Comparison of ENCODE assay signal across 1 cellular context in the genomic region with DNA sequence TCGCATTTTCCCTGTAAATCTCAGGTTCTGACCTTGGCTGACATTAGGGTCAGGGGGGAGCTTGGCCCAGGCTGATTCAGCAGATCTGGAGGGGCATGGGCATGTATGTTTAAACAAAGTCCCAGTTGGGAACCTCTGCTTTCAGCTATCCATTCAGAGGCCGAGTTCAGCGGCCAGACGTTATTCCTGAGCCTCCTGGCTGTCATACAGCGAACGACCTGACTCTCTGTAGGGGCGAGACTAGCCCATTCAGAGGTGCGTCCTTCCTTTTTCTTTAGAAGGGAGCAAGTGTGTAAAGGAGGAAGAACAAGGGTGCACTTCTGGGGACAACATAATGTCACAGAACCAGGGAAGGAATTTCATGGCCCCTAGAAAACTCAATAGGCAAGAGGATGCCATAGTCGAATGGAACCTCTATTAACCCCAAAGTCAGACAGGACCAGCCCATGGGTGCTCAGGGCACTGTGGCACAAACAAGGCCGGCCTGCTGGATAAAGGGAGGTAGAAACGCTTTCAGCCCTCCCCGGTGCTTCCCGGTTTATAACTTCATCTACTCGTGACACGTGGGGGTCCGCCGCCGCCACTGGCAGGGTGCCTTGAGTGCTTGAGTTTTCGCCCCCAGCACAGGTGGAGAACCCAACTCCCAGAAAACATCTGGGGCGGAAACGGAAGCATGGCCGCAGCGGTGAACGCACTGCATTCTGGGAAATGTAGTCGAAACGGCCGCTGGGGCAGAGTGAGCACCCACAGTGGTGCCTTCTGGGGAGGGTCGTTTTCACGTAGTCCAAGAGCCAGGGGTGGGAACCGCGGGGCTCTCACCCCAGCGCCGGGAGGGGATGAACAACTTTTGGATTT.
A peak's percentile ranks its signal among the peaks of the same experiment; 100 is the strongest.
TF ChIP-seq lines count a peak whose summit lies in the region.

No MANE protein-coding gene starts in this region.

TF ChIP-seq in HepG2, 621 proteins besides CTCF, POLR2A, EP300 and RAD21 (continued from another document and continues in another):
- TF ChIP-seq, protein P1, sequence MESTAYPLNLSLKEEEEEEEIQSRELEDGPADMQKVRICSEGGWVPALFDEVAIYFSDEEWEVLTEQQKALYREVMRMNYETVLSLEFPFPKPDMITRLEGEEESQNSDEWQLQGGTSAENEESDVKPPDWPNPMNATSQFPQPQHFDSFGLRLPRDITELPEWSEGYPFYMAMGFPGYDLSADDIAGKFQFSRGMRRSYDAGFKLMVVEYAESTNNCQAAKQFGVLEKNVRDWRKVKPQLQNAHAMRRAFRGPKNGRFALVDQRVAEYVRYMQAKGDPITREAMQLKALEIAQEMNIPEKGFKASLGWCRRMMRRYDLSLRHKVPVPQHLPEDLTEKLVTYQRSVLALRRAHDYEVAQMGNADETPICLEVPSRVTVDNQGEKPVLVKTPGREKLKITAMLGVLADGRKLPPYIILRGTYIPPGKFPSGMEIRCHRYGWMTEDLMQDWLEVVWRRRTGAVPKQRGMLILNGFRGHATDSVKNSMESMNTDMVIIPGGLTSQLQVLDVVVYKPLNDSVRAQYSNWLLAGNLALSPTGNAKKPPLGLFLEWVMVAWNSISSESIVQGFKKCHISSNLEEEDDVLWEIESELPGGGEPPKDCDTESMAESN (CRISPR knock-in tag; conservative IDR thresholded peaks at IDR 0.05): peak; percentile 13
- TF ChIP-seq ZNF431 (CRISPR knock-in tag; IDR thresholded peaks at IDR 0.05; ENCODE audit: borderline replicate concordance, low read depth) (peak; percentile 75; the same call in 1 of the 2 replicates), ZNF282 (IDR thresholded peaks at IDR 0.05; ENCODE audit: partially characterized antibody) (no peak), ZNF329 (CRISPR knock-in tag; IDR thresholded peaks at IDR 0.05; ENCODE audit: low read depth) (no peak), ZNF414 (CRISPR knock-in tag; IDR thresholded peaks at IDR 0.05) (no peak), MEF2D (CRISPR knock-in tag; IDR thresholded peaks at IDR 0.05) (no peak), ZNF709 (CRISPR knock-in tag; IDR thresholded peaks at IDR 0.05) (no peak), PTBP1 (IDR thresholded peaks at IDR 0.05; ENCODE audit: low read depth, low read length, poor library complexity, severe bottlenecking) (no peak), ZSCAN30 (CRISPR knock-in tag; IDR thresholded peaks at IDR 0.05) (no peak), MIER2 (CRISPR knock-in tag; IDR thresholded peaks at IDR 0.05) (peak; percentile 50; the same call in 1 of the 2 replicates), ZNF441 (CRISPR knock-in tag; IDR thresholded peaks at IDR 0.05; ENCODE audit: borderline replicate concordance) (no peak), CHCHD3 (CRISPR knock-in tag; IDR thresholded peaks at IDR 0.05) (no peak; the same call in 1 of the 2 replicates), POLR2G (IDR thresholded peaks at IDR 0.05; ENCODE audit: low read depth, low read length) (peak; percentile 82), SALL2 (CRISPR knock-in tag; IDR thresholded peaks at IDR 0.05) (peak; percentile 54; the same call in 1 of the 2 replicates), SRF (IDR thresholded peaks at IDR 0.05; ENCODE audit: low read depth, low read length) (no peak), USF2 (IDR thresholded peaks at IDR 0.05; ENCODE audit: low read depth, low read length) (no peak), USF2 (CRISPR knock-in tag; IDR thresholded peaks at IDR 0.05; ENCODE audit: borderline replicate concordance) (no peak), CHD2 (IDR thresholded peaks at IDR 0.05; ENCODE audit: low read depth, low read length) (no peak), ZNF761 (CRISPR knock-in tag; conservative IDR thresholded peaks at IDR 0.05) (no peak), ZNF3 (CRISPR knock-in tag; IDR thresholded peaks at IDR 0.05) (no peak), SUZ12 (IDR thresholded peaks at IDR 0.05; ENCODE audit: low read depth, low read length) (peak; percentile 80), ZNF337 (CRISPR knock-in tag; IDR thresholded peaks at IDR 0.05; ENCODE audit: borderline replicate concordance, low read depth) (no peak), ZNF260 (CRISPR knock-in tag; IDR thresholded peaks at IDR 0.05; ENCODE audit: borderline replicate concordance, low read depth) (0 out of 2 replicates have a peak, but pooled peaks have one; percentile 29), XBP1 (CRISPR knock-in tag; IDR thresholded peaks at IDR 0.05) (no peak), BHLHE40 (IDR thresholded peaks at IDR 0.05; ENCODE audit: low read length) (no peak), CENPX (CRISPR knock-in tag; IDR thresholded peaks at IDR 0.05) (no peak), ZNF580 (CRISPR knock-in tag; IDR thresholded peaks at IDR 0.05; ENCODE audit: borderline replicate concordance, low read depth) (no peak), NFRKB (IDR thresholded peaks at IDR 0.05) (no peak), ARID3A (IDR thresholded peaks at IDR 0.05; ENCODE audit: low read depth, low read length) (no peak), HHEX (CRISPR knock-in tag; IDR thresholded peaks at IDR 0.05) (no peak), HDAC2 (CRISPR knock-in tag; IDR thresholded peaks at IDR 0.05) (0 out of 2 replicates have a peak, but pooled peaks have one; percentile 28), PREB (CRISPR knock-in tag; IDR thresholded peaks at IDR 0.05) (no peak), ZIK1 (CRISPR knock-in tag; IDR thresholded peaks at IDR 0.05; ENCODE audit: borderline replicate concordance, low read depth) (no peak), ZNF232 (CRISPR knock-in tag; IDR thresholded peaks at IDR 0.05; ENCODE audit: borderline replicate concordance) (peak; percentile 57)
- TF ChIP-seq, protein P2, sequence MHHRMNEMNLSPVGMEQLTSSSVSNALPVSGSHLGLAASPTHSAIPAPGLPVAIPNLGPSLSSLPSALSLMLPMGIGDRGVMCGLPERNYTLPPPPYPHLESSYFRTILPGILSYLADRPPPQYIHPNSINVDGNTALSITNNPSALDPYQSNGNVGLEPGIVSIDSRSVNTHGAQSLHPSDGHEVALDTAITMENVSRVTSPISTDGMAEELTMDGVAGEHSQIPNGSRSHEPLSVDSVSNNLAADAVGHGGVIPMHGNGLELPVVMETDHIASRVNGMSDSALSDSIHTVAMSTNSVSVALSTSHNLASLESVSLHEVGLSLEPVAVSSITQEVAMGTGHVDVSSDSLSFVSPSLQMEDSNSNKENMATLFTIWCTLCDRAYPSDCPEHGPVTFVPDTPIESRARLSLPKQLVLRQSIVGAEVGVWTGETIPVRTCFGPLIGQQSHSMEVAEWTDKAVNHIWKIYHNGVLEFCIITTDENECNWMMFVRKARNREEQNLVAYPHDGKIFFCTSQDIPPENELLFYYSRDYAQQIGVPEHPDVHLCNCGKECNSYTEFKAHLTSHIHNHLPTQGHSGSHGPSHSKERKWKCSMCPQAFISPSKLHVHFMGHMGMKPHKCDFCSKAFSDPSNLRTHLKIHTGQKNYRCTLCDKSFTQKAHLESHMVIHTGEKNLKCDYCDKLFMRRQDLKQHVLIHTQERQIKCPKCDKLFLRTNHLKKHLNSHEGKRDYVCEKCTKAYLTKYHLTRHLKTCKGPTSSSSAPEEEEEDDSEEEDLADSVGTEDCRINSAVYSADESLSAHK (CRISPR knock-in tag; IDR thresholded peaks at IDR 0.05; ENCODE audit: borderline replicate concordance): no peak
- TF ChIP-seq, protein P3, sequence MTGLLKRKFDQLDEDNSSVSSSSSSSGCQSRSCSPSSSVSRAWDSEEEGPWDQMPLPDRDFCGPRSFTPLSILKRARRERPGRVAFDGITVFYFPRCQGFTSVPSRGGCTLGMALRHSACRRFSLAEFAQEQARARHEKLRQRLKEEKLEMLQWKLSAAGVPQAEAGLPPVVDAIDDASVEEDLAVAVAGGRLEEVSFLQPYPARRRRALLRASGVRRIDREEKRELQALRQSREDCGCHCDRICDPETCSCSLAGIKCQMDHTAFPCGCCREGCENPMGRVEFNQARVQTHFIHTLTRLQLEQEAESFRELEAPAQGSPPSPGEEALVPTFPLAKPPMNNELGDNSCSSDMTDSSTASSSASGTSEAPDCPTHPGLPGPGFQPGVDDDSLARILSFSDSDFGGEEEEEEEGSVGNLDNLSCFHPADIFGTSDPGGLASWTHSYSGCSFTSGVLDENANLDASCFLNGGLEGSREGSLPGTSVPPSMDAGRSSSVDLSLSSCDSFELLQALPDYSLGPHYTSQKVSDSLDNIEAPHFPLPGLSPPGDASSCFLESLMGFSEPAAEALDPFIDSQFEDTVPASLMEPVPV (CRISPR knock-in tag; IDR thresholded peaks at IDR 0.05): no peak
- TF ChIP-seq, protein P4, sequence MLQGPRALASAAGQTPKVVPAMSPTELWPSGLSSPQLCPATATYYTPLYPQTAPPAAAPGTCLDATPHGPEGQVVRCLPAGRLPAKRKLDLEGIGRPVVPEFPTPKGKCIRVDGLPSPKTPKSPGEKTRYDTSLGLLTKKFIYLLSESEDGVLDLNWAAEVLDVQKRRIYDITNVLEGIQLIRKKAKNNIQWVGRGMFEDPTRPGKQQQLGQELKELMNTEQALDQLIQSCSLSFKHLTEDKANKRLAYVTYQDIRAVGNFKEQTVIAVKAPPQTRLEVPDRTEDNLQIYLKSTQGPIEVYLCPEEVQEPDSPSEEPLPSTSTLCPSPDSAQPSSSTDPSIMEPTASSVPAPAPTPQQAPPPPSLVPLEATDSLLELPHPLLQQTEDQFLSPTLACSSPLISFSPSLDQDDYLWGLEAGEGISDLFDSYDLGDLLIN (CRISPR knock-in tag; IDR thresholded peaks at IDR 0.05; ENCODE audit: borderline replicate concordance): no peak
- TF ChIP-seq, protein P5, sequence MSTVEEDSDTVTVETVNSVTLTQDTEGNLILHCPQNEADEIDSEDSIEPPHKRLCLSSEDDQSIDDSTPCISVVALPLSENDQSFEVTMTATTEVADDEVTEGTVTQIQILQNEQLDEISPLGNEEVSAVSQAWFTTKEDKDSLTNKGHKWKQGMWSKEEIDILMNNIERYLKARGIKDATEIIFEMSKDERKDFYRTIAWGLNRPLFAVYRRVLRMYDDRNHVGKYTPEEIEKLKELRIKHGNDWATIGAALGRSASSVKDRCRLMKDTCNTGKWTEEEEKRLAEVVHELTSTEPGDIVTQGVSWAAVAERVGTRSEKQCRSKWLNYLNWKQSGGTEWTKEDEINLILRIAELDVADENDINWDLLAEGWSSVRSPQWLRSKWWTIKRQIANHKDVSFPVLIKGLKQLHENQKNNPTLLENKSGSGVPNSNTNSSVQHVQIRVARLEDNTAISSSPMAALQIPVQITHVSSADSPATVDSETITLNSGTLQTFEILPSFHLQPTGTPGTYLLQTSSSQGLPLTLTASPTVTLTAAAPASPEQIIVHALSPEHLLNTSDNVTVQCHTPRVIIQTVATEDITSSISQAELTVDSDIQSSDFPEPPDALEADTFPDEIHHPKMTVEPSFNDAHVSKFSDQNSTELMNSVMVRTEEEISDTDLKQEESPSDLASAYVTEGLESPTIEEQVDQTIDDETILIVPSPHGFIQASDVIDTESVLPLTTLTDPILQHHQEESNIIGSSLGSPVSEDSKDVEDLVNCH (CRISPR knock-in tag; IDR thresholded peaks at IDR 0.05): no peak
- TF ChIP-seq, protein P6, sequence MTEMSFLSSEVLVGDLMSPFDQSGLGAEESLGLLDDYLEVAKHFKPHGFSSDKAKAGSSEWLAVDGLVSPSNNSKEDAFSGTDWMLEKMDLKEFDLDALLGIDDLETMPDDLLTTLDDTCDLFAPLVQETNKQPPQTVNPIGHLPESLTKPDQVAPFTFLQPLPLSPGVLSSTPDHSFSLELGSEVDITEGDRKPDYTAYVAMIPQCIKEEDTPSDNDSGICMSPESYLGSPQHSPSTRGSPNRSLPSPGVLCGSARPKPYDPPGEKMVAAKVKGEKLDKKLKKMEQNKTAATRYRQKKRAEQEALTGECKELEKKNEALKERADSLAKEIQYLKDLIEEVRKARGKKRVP (CRISPR knock-in tag; IDR thresholded peaks at IDR 0.05): no peak
